26 cellular contexts compared by ENCODE assay signal in genomic region chr17:33145941-33146340, GRCh38.
"Had no signal": no experiment of that assay in that cellular context is flagged by ENCODE, and none has a peak within 500 bp of the region (broad histone marks: within the 10 kb centered on the region; RNA-seq: fewer than 3 reads in every experiment).

No MANE protein-coding gene starts in this region.

- H3K4me3 ChIP-seq: colonic mucosa, dorsolateral prefrontal cortex, esophagus squamous epithelium, gastroesophageal sphincter, heart right ventricle, left lung, lower lobe of right lung, mucosa of descending colon had no signal

- DNase-seq: cerebellar nuclear complex; colonic mucosa; dermis blood vessel endothelial cell; dorsolateral prefrontal cortex; effector CD4-positive, alpha-beta T cell; effector memory CD4-positive, alpha-beta T cell; erythroblast; esophagus squamous epithelium; foreskin fibroblast; heart right ventricle; hippocampal formation; kidney; left cardiac atrium; left lung; left ventricle myocardium superior; lower lobe of right lung; mesenchymal stem cell; mucosa of descending colon; naive B cell; naive thymus-derived CD8-positive, alpha-beta T cell had no signal

- H3K4me1 ChIP-seq: colonic mucosa, esophagus squamous epithelium, gastroesophageal sphincter, heart right ventricle, left lung, lower lobe of right lung had no signal

- H3K27ac ChIP-seq: colonic mucosa, dorsolateral prefrontal cortex, epithelial cell of prostate, esophagus squamous epithelium, gastroesophageal sphincter, heart right ventricle, left lung, lower lobe of right lung had no signal

- ATAC-seq: esophagus mucosa; gastroesophageal sphincter; heart right ventricle; left cardiac atrium; left lung; left ventricle myocardium superior; lower lobe of right lung; mucosa of descending colon; naive thymus-derived CD8-positive, alpha-beta T cell had no signal

- H3K9me3 ChIP-seq: colonic mucosa, esophagus squamous epithelium, gastroesophageal sphincter, heart right ventricle, left lung, lower lobe of right lung, mucosa of descending colon had no signal

- H3K27me3 ChIP-seq: colonic mucosa had no signal

- H3K36me3 ChIP-seq: colonic mucosa, esophagus squamous epithelium, gastroesophageal sphincter, heart right ventricle, left lung, lower lobe of right lung had no signal

- FAIRE-seq: endothelial cell of umbilical vein, frontal cortex, islet of Langerhans, kidney had no signal
